In genomic region chrX:74382613-74383012, GRCh38 we compare ENCODE assay signal across 8 cellular contexts. TPM values are rescaled to one million over a fixed set of nuclear protein-coding genes. Genes with fewer than 3 reads are reported as not detected.
DNase-seq lines count a peak whose midpoint lies in the region; ATAC-seq and TF ChIP-seq lines count a peak whose summit lies in the region.

No MANE protein-coding gene starts in this region.

- no peak overlapping the region for H3K4me3 Mint-ChIP-seq in activated T-cell treated with anti-CD3 and anti-CD28 coated beads, Interleukin-2, amount 50 U/mL, for 24 hours

- CTCF ChIA-PET in AG04449 (lab: Yijun Ruan, JAX), result interaction anchor here (0.7 to 6.7 kb wide), 21 partner anchors 11 to 526 kb away, joined by 3 to 58 read pairs (median 4); no protein-coding TSS in a partner anchor
- CTCF ChIA-PET in PC-3 (lab: Charles Lee), result interaction anchor here (0.7 kb wide), 1 partner anchor 154 kb away, joined by 3 read pairs; no protein-coding TSS in a partner anchor

- H3K9me3 ChIP-seq in PC-3 (ENCODE audit: low read length) (no peaks in the 10 kb centered on the region), neural cell (ENCODE audit: low read length) (no peaks in the 10 kb centered on the region)

- BruUV-seq in PC-3 (replicated peaks; lab: Mats Ljungman, UMichigan), result no TSS peak

- H3K9me2 ChIP-seq in PC-3 (replicated peaks; ENCODE audit: low read length), result no peaks in the 10 kb centered on the region
- no peaks in the 10 kb centered on the region for H3K9me2 ChIP-seq in neural cell (ENCODE audit: insufficient read depth, low read length)

- H3K27ac ChIP-seq in PC-3 (ENCODE audit: low read length) (no peak overlapping the region), neural cell (ENCODE audit: low read length) (no peak overlapping the region), substantia nigra (ENCODE audit: low read depth, low read length, poor library complexity, severe bottlenecking) (no peak overlapping the region)

- H3K27ac Mint-ChIP-seq in activated T-cell treated with anti-CD3 and anti-CD28 coated beads, Interleukin-2, amount 50 U/mL, for 24 hours, result no peak overlapping the region

- H4K20me1 ChIP-seq in PC-3 (ENCODE audit: low read length) (no peaks in the 10 kb centered on the region), neural cell (ENCODE audit: insufficient read depth) (no peaks in the 10 kb centered on the region)

- ATAC-seq in GM18511 (IDR thresholded peaks at IDR 0.05; ENCODE audit: unreplicated experiment) (peak; percentile 89), PC-3 (peak; percentile 85)

- no peaks in the 10 kb centered on the region for H3K79me2 ChIP-seq in PC-3 (ENCODE audit: low read length)
- no peaks in the 10 kb centered on the region for H3K79me2 ChIP-seq in neural cell (replicated peaks; ENCODE audit: insufficient read depth, low read length)

- no peak for TF ChIP-seq EP300 in neural cell (conservative IDR thresholded peaks at IDR 0.05; ENCODE audit: poor library complexity, severe bottlenecking)

- TF ChIP-seq RAD21 in neural cell (conservative IDR thresholded peaks at IDR 0.05), result peak; percentile 53

- no peak for DNase-seq in AG04449 (ENCODE audit: low read depth, low spot score)
- DNase-seq in HK-2 (ENCODE audit: unreplicated experiment), result peak; percentile 43
- peak; percentile 83 for DNase-seq in PC-3
- DNase-seq in activated T-cell treated with anti-CD3 and anti-CD28 coated beads, Interleukin-2, amount 50 U/mL, for 24 hours, result peak; percentile 53
- DNase-seq in fibroblast of gingiva (ENCODE audit: low read depth), result peak; percentile 64
- DNase-seq in substantia nigra (lab: John Stamatoyannopoulos, UW), result peak in 32 of 49 donors; percentile 0 to 52 (median 18)

- H3K9ac ChIP-seq in PC-3 (ENCODE audit: low read length), result no peak overlapping the region
- H3K9ac ChIP-seq in neural cell (ENCODE audit: low read length), result no peak overlapping the region

- H3K36me3 ChIP-seq in PC-3 (ENCODE audit: low read depth, low read length) (no peaks in the 10 kb centered on the region), neural cell (ENCODE audit: insufficient read depth, low read length) (no peaks in the 10 kb centered on the region)

- H3F3A ChIP-seq in PC-3 (ENCODE audit: low read length, unreplicated experiment) (no peaks in the 10 kb centered on the region), neural cell (ENCODE audit: insufficient read depth, low read length, poor library complexity, severe bottlenecking) (no peaks in the 10 kb centered on the region)

- POLR2A ChIA-PET in AG04449 (lab: Yijun Ruan, JAX) (no interaction called here), PC-3 (lab: Charles Lee; ENCODE audit: unreplicated experiment) (no interaction called here)

- TF ChIP-seq CTCF in AG04449 (IDR thresholded peaks at IDR 0.05; ENCODE audit: insufficient read depth, low read length, missing control alignments) (peak; percentile 68), PC-3 (conservative IDR thresholded peaks at IDR 0.05; ENCODE audit: low read depth, low read length) (peak; percentile 83), neural cell (IDR thresholded peaks at IDR 0.05; ENCODE audit: poor library complexity, severe bottlenecking) (peak; percentile 62)

- H3K27me3 ChIP-seq in PC-3 (ENCODE audit: low read length) (no peaks in the 10 kb centered on the region), neural cell (ENCODE audit: insufficient read depth, low read depth, low read length) (no peaks in the 10 kb centered on the region)

- H3K4me3 ChIP-seq in AG04449 (ENCODE audit: low read depth, low read length) (no peak overlapping the region), PC-3 (ENCODE audit: low read length) (no peak overlapping the region), neural cell (ENCODE audit: low read length) (no peak overlapping the region)

- H3K4me1 ChIP-seq in PC-3 (ENCODE audit: insufficient read depth, low read length), result peaks cover 8% of the 10 kb centered on the region

- no peaks in the 10 kb centered on the region for H3K36me3 Mint-ChIP-seq in activated T-cell treated with anti-CD3 and anti-CD28 coated beads, Interleukin-2, amount 50 U/mL, for 24 hours (ENCODE audit: low read depth)

- no peaks in the 10 kb centered on the region for H3K4me1 Mint-ChIP-seq in activated T-cell treated with anti-CD3 and anti-CD28 coated beads, Interleukin-2, amount 50 U/mL, for 24 hours (ENCODE audit: low read depth)

- H2AFZ ChIP-seq in PC-3 (ENCODE audit: low read length) (no peak overlapping the region), neural cell (ENCODE audit: low read depth, low read length) (no peak overlapping the region)

- H3K4me2 ChIP-seq in PC-3 (ENCODE audit: low read length) (no peak overlapping the region), neural cell (ENCODE audit: low read length) (no peak overlapping the region)

- H3K27me3 Mint-ChIP-seq in activated T-cell treated with anti-CD3 and anti-CD28 coated beads, Interleukin-2, amount 50 U/mL, for 24 hours, result peaks cover 51% of the 10 kb centered on the region

- no peaks in the 10 kb centered on the region for H3K9me3 Mint-ChIP-seq in activated T-cell treated with anti-CD3 and anti-CD28 coated beads, Interleukin-2, amount 50 U/mL, for 24 hours

- intact Hi-C loops in PC-3 (cut with micrococcal nuclease), result loop anchor here (1.0 to 5.0 kb wide), 6 partner anchors 38 to 168 kb away; partner anchors contain the start of gene SLC16A2

TF ChIP-seq in neural cell, 6 proteins besides CTCF, POLR2A, EP300 and RAD21:
- TF ChIP-seq MXI1 (conservative IDR thresholded peaks at IDR 0.05; ENCODE audit: poor library complexity, severe bottlenecking) (no peak), SMC3 (conservative IDR thresholded peaks at IDR 0.05; ENCODE audit: poor library complexity) (peak; percentile 66)
TF ChIP-seq in neural cell: peak in this region for 1.

RNA-seq across cellular contexts. Expression of gene SLC16A2, which starts 38.7 kb away (rescaled TPM):
- total RNA-seq in PC-3 (2014; rRNA removed), result 8.5 and 11.1 TPM in 2 replicates
- polyA plus RNA-seq in neural cell, result 14.5 and 17.4 TPM in 2 replicates
- polyA minus RNA-seq in neural cell, result 31.3 and 32.6 TPM in 2 replicates
